Comparison of ENCODE assay signal across 19 cellular contexts in the genomic region with DNA sequence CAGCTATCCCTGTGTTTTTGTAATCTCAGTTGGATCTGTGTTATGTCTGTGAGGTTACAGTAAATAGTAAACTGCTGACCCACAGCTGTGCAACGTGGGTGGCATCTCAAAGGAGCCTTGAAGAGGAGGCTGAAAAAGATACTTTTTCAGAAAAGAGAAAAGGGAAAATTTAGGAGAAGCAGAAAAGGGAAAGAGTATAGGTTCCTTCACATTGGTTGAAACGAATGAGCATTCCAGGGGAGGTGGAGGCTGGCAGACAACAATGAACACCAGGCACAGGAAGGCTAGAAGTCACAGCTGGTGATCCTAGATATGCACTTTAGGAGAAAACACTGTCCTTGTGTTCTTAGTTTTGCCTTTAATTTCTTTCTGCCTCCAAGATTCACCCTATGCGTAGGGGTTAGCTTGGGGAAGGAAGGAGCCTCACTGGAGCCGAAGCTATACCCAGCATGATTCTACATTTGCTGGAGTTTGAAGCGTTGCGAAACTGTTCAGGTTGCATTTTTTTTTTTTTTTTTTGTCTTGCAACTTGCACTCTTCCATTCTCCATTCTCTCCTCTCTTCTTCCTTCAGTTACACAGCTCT. TPM values are rescaled to one million over a fixed set of nuclear protein-coding genes. Genes with fewer than 3 reads are reported as not detected.
DNase-seq lines count a peak whose midpoint lies in the region; ATAC-seq and TF ChIP-seq lines count a peak whose summit lies in the region.
"Had no signal": no experiment of that assay in that cellular context is flagged by ENCODE, and none has a peak within 500 bp of the region (broad histone marks: within the 10 kb centered on the region; RNA-seq: fewer than 3 reads in every experiment).

No MANE protein-coding gene starts in this region.

- WGBS in mesodermal cell (ENCODE audit: insufficient coverage in 2 of 2), 2 experiments = 29 to 51% methylated on average over 2 to 3 of the region's 6 CpGs

- H3K36me3 ChIP-seq in SJCRH30 = no peaks in the 10 kb centered on the region
- H3K36me3 ChIP-seq in mesodermal cell (ENCODE audit: control insufficient read depth, insufficient read depth, low read length) = no peaks in the 10 kb centered on the region
- no peaks in the 10 kb centered on the region for H3K36me3 ChIP-seq in thoracic aorta

- ATAC-seq in thoracic aorta (ENCODE audit: insufficient number of reproducible peaks, low FRiP score, low read depth) (no peak), HG03354 (IDR thresholded peaks at IDR 0.05; ENCODE audit: poor library complexity, severe bottlenecking, unreplicated experiment) (no peak)

- DNase-seq in SJCRH30 (peak; percentile 62 to 67), coronary artery (ENCODE audit: low spot score) (no peak), thoracic aorta (ENCODE audit: low spot score) (no peak), NCI-H128 (lab: John Stamatoyannopoulos, UW; ENCODE audit: unreplicated experiment) (no peak), inferior parietal cortex (ENCODE audit: extremely low spot score) (no peak)
- DNase-seq: activated CD4-positive, alpha-beta T cell treated with anti-CD3 and anti-CD28 coated beads, Interleukin-2, amount 50 U/mL, for 1 hour; activated naive CD8-positive, alpha-beta T cell treated with anti-CD3 and anti-CD28 coated beads, Interleukin-2, amount 10 ng/mL, durations not matched to agents 7 days and 5 days; activated T-cell treated with anti-CD3 and anti-CD28 coated beads, Interleukin-2, amount 50 U/mL, for 1 hour; caudate nucleus; DMS153; immature natural killer cell; Kasumi-1; NCI-H1694 treated with DMSO at 0.1 percent for 48 hours; NCI-H345; posterior cingulate gyrus; SIG-M5 had no signal

- peak overlapping the region; percentile 57 for H3K27ac ChIP-seq in SJCRH30
- peak overlapping the region; percentile 9 to 41 for H3K27ac ChIP-seq in coronary artery
- peak overlapping the region; percentile 82 for H3K27ac ChIP-seq in mesodermal cell (ENCODE audit: low read depth, low read length, severe bottlenecking)
- peak overlapping the region in 1 of 2 donors; percentile 28 for H3K27ac ChIP-seq in thoracic aorta
- H3K27ac ChIP-seq: HL-60 had no signal

- H3K27me3 ChIP-seq in SJCRH30 (no peaks in the 10 kb centered on the region), thoracic aorta (replicated peaks; ENCODE audit: insufficient read depth) (no peaks in the 10 kb centered on the region)

- H3K4me1 ChIP-seq in SJCRH30 (peaks cover 31% of the 10 kb centered on the region), mesodermal cell (ENCODE audit: control insufficient read depth, insufficient read depth, low read length, poor library complexity, severe bottlenecking) (peaks cover 13% of the 10 kb centered on the region), thoracic aorta (ENCODE audit: control insufficient read depth in 1 of 2, low read depth in 2 of 2) (peaks cover 35 to 72% of the 10 kb centered on the region in 2 donors)

- H3K9me3 ChIP-seq in SJCRH30 (replicated peaks) = 0 out of 2 replicates have a peak, but pooled peaks cover 3% of the 10 kb centered on the region
- no peaks in the 10 kb centered on the region for H3K9me3 ChIP-seq in mesodermal cell (ENCODE audit: control insufficient read depth, low read length)
- H3K9me3 ChIP-seq in thoracic aorta = no peaks in the 10 kb centered on the region

- no peak for TF ChIP-seq CTCF in coronary artery (IDR thresholded peaks at IDR 0.05)
- no peak for TF ChIP-seq CTCF in thoracic aorta (IDR thresholded peaks at IDR 0.05)

- H3K4me3 ChIP-seq in SJCRH30 (peak overlapping the region; percentile 31), coronary artery (no peak overlapping the region), mesodermal cell (ENCODE audit: extremely low read depth, insufficient read depth, low read length, poor library complexity, severe bottlenecking) (no peak overlapping the region), thoracic aorta (peak overlapping the region; percentile 20)

RNA-seq across cellular contexts. Expression of a gene that starts 18.3 kb away (rescaled TPM):
- 3.6 and 4.4 TPM in 2 replicates for total RNA-seq in SJCRH30 (2014; rRNA removed; shearing (Covaris generic))
- 17.2 TPM for polyA plus RNA-seq in mesodermal cell (2013, experiment 1 of 2)
- polyA plus RNA-seq in mesodermal cell (2013, experiment 2 of 2) = 18.7 TPM
- 100 to 1,000 TPM in 1 of 2 donors, 10 to 100 TPM in 1; 77.4 to 126 TPM for total RNA-seq in thoracic aorta
- total RNA-seq: activated naive CD8-positive, alpha-beta T cell treated with anti-CD3 and anti-CD28 coated beads, Interleukin-2, amount 10 ng/mL, durations not matched to agents 7 days and 5 days had no signal

RNA-seq across cellular contexts. Expression of a gene that starts 56.2 kb away (rescaled TPM):
- 28.4 and 40.1 TPM in 2 replicates for total RNA-seq in SJCRH30 (2014; rRNA removed; shearing (Covaris generic))
- 13.3 TPM for polyA plus RNA-seq in mesodermal cell (2013, experiment 1 of 2)
- polyA plus RNA-seq in mesodermal cell (2013, experiment 2 of 2) = 14.1 TPM
- total RNA-seq in thoracic aorta = 10 to 100 TPM; 12.3 to 21.2 TPM

Comparison
In these comparisons a context has a peak if more than half of its experiments do, and no peak if none do; other contexts are left out.
1. DNase-seq: peak in SJCRH30 (2 of 2); none in coronary artery (single experiment), thoracic aorta (single experiment), NCI-H128 (single experiment) and inferior parietal cortex (single experiment).
2. H3K4me3 ChIP-seq: peak in SJCRH30 (single experiment) and thoracic aorta (single experiment); none in coronary artery (single experiment) and mesodermal cell (single experiment).
3. RNA of a gene that starts 18.3 kb away (total RNA-seq): 77.4 to 126 TPM in thoracic aorta; 3.6 to 4.4 TPM in SJCRH30; every median in the first group is over 10 times any median in the second.